ENCODE assay signal across 1 cellular context in genomic region chr6:166277021-166277420, GRCh38.
TF ChIP-seq lines count a peak whose summit lies in the region.

No MANE protein-coding gene starts in this region.

TF ChIP-seq in HepG2, 621 proteins besides CTCF, POLR2A, EP300 and RAD21 (continued from another document):
- TF ChIP-seq DR1 (CRISPR knock-in tag; IDR thresholded peaks at IDR 0.05) (no peak), ELF3 (CRISPR knock-in tag; IDR thresholded peaks at IDR 0.05) (no peak)
TF ChIP-seq in HepG2: peak in this region for 0.
